In the genomic region with DNA sequence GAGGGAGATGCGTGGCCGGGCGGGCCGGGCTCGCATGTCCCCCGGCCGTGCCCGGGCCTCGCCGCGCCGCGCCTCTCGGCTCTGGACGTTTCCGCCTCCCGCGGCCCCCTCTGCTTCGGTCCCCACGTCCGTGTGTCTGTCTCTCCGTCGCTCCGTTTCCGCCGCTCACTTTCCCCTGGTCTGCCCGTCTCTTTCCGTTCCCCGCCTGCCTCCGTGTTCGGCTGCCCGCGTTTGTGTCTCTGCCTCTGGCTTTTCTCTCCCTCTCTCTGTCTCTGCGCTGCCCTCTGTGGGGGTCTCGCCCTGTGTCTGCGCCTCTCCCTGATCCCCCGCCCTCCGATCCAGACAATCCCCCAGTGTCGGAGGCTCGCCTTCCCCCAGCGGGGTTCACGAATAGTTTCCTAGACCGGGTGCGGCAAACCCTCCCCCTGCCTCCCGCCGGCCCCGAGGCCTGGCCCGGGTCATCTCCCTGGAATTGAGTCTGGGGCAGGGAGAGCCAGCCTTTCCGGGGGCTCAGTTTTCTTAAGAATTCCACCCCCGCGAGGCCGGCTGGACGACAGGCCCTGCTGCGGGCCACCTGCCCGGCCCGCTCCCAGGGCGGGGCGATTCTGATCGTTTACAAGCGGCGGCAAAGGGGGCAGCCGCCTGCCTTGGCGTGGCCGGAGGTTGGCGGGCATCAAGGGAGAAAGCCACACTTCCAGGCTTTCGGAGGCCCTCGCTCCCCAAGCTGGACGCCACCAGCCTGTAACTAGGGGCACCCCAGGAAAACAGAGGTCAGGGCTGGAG, we compare ENCODE assay signal across 1 cellular context.
TF ChIP-seq lines count a peak whose summit lies in the region.

No MANE protein-coding gene starts in this region.

TF ChIP-seq in H1, 55 proteins besides CTCF, POLR2A, EP300 and RAD21:
- TF ChIP-seq TAF1 (IDR thresholded peaks at IDR 0.05; ENCODE audit: low read depth, low read length) (0 out of 2 replicates have a peak, but pooled peaks have one; percentile 14), RNF2 (IDR thresholded peaks at IDR 0.05; ENCODE audit: borderline replicate concordance, low read depth, low read length, missing control alignments, poor library complexity, severe bottlenecking) (peak; percentile 37), KDM4A (IDR thresholded peaks at IDR 0.05; ENCODE audit: low read depth, low read length, severe bottlenecking) (peak; percentile 85), TBP (IDR thresholded peaks at IDR 0.05; ENCODE audit: low read depth, low read length) (no peak; the same call in 1 of the 2 replicates), PHF8 (conservative IDR thresholded peaks at IDR 0.05; ENCODE audit: low read depth, low read length) (0 out of 2 replicates have a peak, but pooled peaks have one; percentile 20), ASH2L (IDR thresholded peaks at IDR 0.05; ENCODE audit: low read length) (peak; percentile 29), EZH2 (IDR thresholded peaks at IDR 0.05; ENCODE audit: low read depth, low read length, severe bottlenecking) (peak; percentile 78), SUZ12 (IDR thresholded peaks at IDR 0.05; ENCODE audit: low read length) (peak; percentile 84; the same call in 1 of the 2 replicates)
- TF ChIP-seq, protein P1, sequence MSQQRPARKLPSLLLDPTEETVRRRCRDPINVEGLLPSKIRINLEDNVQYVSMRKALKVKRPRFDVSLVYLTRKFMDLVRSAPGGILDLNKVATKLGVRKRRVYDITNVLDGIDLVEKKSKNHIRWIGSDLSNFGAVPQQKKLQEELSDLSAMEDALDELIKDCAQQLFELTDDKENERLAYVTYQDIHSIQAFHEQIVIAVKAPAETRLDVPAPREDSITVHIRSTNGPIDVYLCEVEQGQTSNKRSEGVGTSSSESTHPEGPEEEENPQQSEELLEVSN (IDR thresholded peaks at IDR 0.05) = peak; percentile 63
- TF ChIP-seq, protein P2, sequence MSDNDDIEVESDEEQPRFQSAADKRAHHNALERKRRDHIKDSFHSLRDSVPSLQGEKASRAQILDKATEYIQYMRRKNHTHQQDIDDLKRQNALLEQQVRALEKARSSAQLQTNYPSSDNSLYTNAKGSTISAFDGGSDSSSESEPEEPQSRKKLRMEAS (IDR thresholded peaks at IDR 0.05) = peak; percentile 36
- TF ChIP-seq, protein P3, sequence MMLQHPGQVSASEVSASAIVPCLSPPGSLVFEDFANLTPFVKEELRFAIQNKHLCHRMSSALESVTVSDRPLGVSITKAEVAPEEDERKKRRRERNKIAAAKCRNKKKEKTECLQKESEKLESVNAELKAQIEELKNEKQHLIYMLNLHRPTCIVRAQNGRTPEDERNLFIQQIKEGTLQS (IDR thresholded peaks at IDR 0.05; ENCODE audit: insufficient read depth, low read depth, low read length) = no peak
